9 cellular contexts compared by ENCODE assay signal in the genomic region with DNA sequence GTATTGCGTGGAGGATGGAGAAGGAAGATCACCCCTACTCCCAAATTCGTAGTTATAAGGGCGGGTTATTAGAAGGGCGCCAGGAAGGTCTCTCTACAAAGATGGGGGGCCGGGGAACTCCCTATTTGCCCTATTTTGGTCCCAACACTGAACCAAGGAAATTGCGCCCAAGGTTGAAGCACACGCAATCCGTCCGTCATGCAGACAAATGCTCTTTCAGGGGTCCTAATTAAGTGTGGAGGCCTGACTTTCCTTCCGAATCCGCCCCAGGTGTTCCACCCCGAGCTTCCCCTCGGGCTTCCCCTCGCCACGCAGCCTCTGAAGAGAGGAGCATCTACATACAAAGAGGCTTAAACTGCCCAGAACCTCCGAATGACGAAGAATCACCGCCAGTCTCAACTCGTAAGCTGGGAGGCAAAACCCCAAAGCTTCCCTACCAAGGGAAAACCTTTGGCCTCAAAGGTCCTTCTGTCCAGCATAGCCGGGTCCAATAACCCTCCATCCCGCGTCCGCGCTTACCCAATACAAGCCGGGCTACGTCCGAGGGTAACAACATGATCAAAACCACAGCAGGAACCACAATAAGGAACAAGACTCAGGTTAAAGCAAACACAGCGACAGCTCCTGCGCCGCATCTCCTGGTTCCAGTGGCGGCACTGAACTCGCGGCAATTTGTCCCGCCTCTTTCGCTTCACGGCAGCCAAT. TPM values are rescaled to one million over a fixed set of nuclear protein-coding genes. Genes with fewer than 3 reads are reported as not detected.
DNase-seq lines count a peak whose midpoint lies in the region; ATAC-seq, FAIRE-seq and TF ChIP-seq lines count a peak whose summit lies in the region.
"Had no signal": no experiment of that assay in that cellular context is flagged by ENCODE, and none has a peak within 500 bp of the region (broad histone marks: within the 10 kb centered on the region; RNA-seq: fewer than 3 reads in every experiment).

Gene NPAT, minus strand, starts transcription at position 658 of the 705 bp plus-strand sequence. Its CDS starts 102 bp downstream, at position 556.

- H3K36me3 ChIP-seq in HUES64 (ENCODE audit: insufficient read depth, low read length) (peaks cover 10% of the 10 kb centered on the region), adipocyte (ENCODE audit: control insufficient read depth, insufficient read depth, low read length, severe bottlenecking) (no peaks in the 10 kb centered on the region), keratinocyte (ENCODE audit: control insufficient read depth in 2 of 2, extremely low read depth in 1 of 2, insufficient read depth in 2 of 2, low read length in 2 of 2) (no peaks in the 10 kb centered on the region)

- H3K36me3 Mint-ChIP-seq in activated CD4-positive, alpha-beta T cell treated with anti-CD3 and anti-CD28 coated beads for 36 hours (ENCODE audit: low read depth): peaks cover 25% of the 10 kb centered on the region
- peaks cover 38% of the 10 kb centered on the region for H3K36me3 Mint-ChIP-seq in stimulated activated memory B cell treated with anti-CD40 and anti-IgM and Interleukin-4, amounts not matched to agents 10 μg/mL and 1 μg/mL and 100 μg/mL, for 72 hours

- no peaks in the 10 kb centered on the region for H3K9me3 Mint-ChIP-seq in activated CD4-positive, alpha-beta T cell treated with anti-CD3 and anti-CD28 coated beads for 36 hours (ENCODE audit: low read depth)
- H3K9me3 Mint-ChIP-seq in stimulated activated memory B cell treated with anti-CD40 and anti-IgM and Interleukin-4, amounts not matched to agents 10 μg/mL and 1 μg/mL and 100 μg/mL, for 72 hours: no peaks in the 10 kb centered on the region
- H3K9me3 Mint-ChIP-seq: nephron had no signal

- H4K20me1 ChIP-seq in keratinocyte (ENCODE audit: control insufficient read depth, extremely low read depth, insufficient read depth, low read length): no peaks in the 10 kb centered on the region

- no peaks in the 10 kb centered on the region for H3K9me3 ChIP-seq in HUES64 (ENCODE audit: insufficient read depth, low read depth, low read length)
- no peaks in the 10 kb centered on the region for H3K9me3 ChIP-seq in adipocyte (ENCODE audit: control insufficient read depth, low read length)
- no peaks in the 10 kb centered on the region for H3K9me3 ChIP-seq in keratinocyte (ENCODE audit: control insufficient read depth, low read depth, low read length)

- ATAC-seq in activated CD4-positive, alpha-beta T cell treated with anti-CD3 and anti-CD28 coated beads for 36 hours: no peak
- peak; percentile 2 for ATAC-seq in stimulated activated memory B cell treated with anti-CD40 and anti-IgM and Interleukin-4, amounts not matched to agents 10 μg/mL and 1 μg/mL and 100 μg/mL, for 72 hours

- no peak for FAIRE-seq in keratinocyte (lab: Jason Lieb, UNC)

- H3K27ac ChIP-seq in HUES64 (ENCODE audit: low read depth, low read length): peak within 1 kb of the TSS; percentile 93
- H3K27ac ChIP-seq in keratinocyte (ENCODE audit: control insufficient read depth, insufficient read depth, low read length): peak within 1 kb of the TSS; percentile 95

- no peak for TF ChIP-seq CTCF in keratinocyte (optimal IDR thresholded peaks at IDR 0.05 in 1 of 3, IDR thresholded peaks at IDR 0.05 in 1 of 3, conservative IDR thresholded peaks at IDR 0.05 in 1 of 3; ENCODE audit: extremely low read depth in 1 of 3, insufficient read depth in 2 of 3, low read length in 3 of 3)

- peak within 1 kb of the TSS; percentile 92 for H3K4me2 ChIP-seq in keratinocyte (ENCODE audit: control insufficient read depth, extremely low read depth, insufficient read depth, low read depth, low read length)

- H3K79me2 ChIP-seq in keratinocyte (ENCODE audit: control insufficient read depth, insufficient read depth, low read length): peaks cover 72% of the 10 kb centered on the region

- dilution Hi-C loops in keratinocyte (cut with MboI; ENCODE audit: extremely low pct_ligation_motif_present, low sequenced_read_pairs): no loop called here

- POLR2A ChIA-PET in activated CD4-positive, alpha-beta T cell treated with anti-CD3 and anti-CD28 coated beads for 36 hours (lab: Charles Lee): interaction anchor here (0.5 to 2.4 kb wide), 5 partner anchors 9 to 94 kb away, joined by 3 to 22 read pairs (median 5); no protein-coding TSS in a partner anchor

- H3K4me1 ChIP-seq in HUES64 (ENCODE audit: insufficient read depth, low read length): peaks cover 42% of the 10 kb centered on the region
- peaks cover 35% of the 10 kb centered on the region for H3K4me1 ChIP-seq in adipocyte (ENCODE audit: control insufficient read depth, insufficient read depth, low read length)
- H3K4me1 ChIP-seq in keratinocyte (ENCODE audit: control insufficient read depth, extremely low read depth, insufficient read depth, low read length): peaks cover 18% of the 10 kb centered on the region

- H3K27me3 ChIP-seq in HUES64 (ENCODE audit: insufficient read depth, low read length) (no peaks in the 10 kb centered on the region), adipocyte (replicated peaks; ENCODE audit: control insufficient read depth, insufficient read depth, low read length) (no peaks in the 10 kb centered on the region), keratinocyte (ENCODE audit: control insufficient read depth, extremely low read depth, insufficient read depth, low read length) (no peaks in the 10 kb centered on the region)

- peaks cover 54% of the 10 kb centered on the region for H3K4me1 Mint-ChIP-seq in activated CD4-positive, alpha-beta T cell treated with anti-CD3 and anti-CD28 coated beads for 36 hours
- peaks cover 67% of the 10 kb centered on the region for H3K4me1 Mint-ChIP-seq in stimulated activated memory B cell treated with anti-CD40 and anti-IgM and Interleukin-4, amounts not matched to agents 10 μg/mL and 1 μg/mL and 100 μg/mL, for 72 hours

- no peak within 1 kb of the TSS for H3K4me3 Mint-ChIP-seq in activated CD4-positive, alpha-beta T cell treated with anti-CD3 and anti-CD28 coated beads for 36 hours
- no peak within 1 kb of the TSS for H3K4me3 Mint-ChIP-seq in stimulated activated memory B cell treated with anti-CD40 and anti-IgM and Interleukin-4, amounts not matched to agents 10 μg/mL and 1 μg/mL and 100 μg/mL, for 72 hours
- H3K4me3 Mint-ChIP-seq: nephron had no signal

- no peak within 1 kb of the TSS for H3K27ac Mint-ChIP-seq in activated CD4-positive, alpha-beta T cell treated with anti-CD3 and anti-CD28 coated beads for 36 hours
- H3K27ac Mint-ChIP-seq in stimulated activated memory B cell treated with anti-CD40 and anti-IgM and Interleukin-4, amounts not matched to agents 10 μg/mL and 1 μg/mL and 100 μg/mL, for 72 hours: no peak within 1 kb of the TSS
- H3K27ac Mint-ChIP-seq: nephron had no signal

- under 1% methylated on average over 34 of the region's 36 CpGs for WGBS in HUES64

- peak within 1 kb of the TSS; percentile 97 for H2AFZ ChIP-seq in keratinocyte (ENCODE audit: control insufficient read depth, low read length)

- no peaks in the 10 kb centered on the region for H3K9me1 ChIP-seq in keratinocyte (ENCODE audit: control insufficient read depth, extremely low read depth, insufficient read depth, low read length)

- CTCF ChIA-PET in activated CD4-positive, alpha-beta T cell treated with anti-CD3 and anti-CD28 coated beads for 36 hours (lab: Charles Lee): interaction anchor here (0.6 to 7.2 kb wide), 8 partner anchors 11 to 199 kb away, joined by 3 to 91 read pairs (median 3); no protein-coding TSS in a partner anchor

- intact Hi-C loops in activated CD4-positive, alpha-beta T cell treated with anti-CD3 and anti-CD28 coated beads for 36 hours (cut with DNase I, micrococcal nuclease): loop anchor here (1.0 to 10.0 kb wide), 20 partner anchors 22 to 657 kb away; partner anchors contain the start of genes C11orf65 (in 2 of the 2), EXPH5 (in 2 of the 2), ACAT1 (in 1 of the 2) and ALKBH8 (in 1 of the 2)

- H3K27me3 Mint-ChIP-seq in activated CD4-positive, alpha-beta T cell treated with anti-CD3 and anti-CD28 coated beads for 36 hours: no peaks in the 10 kb centered on the region
- no peaks in the 10 kb centered on the region for H3K27me3 Mint-ChIP-seq in stimulated activated memory B cell treated with anti-CD40 and anti-IgM and Interleukin-4, amounts not matched to agents 10 μg/mL and 1 μg/mL and 100 μg/mL, for 72 hours

- H3K9ac ChIP-seq in HUES64 (ENCODE audit: low read depth, low read length): peak within 1 kb of the TSS; percentile 96
- peak within 1 kb of the TSS; percentile 95 for H3K9ac ChIP-seq in adipocyte (ENCODE audit: low read length)
- H3K9ac ChIP-seq in keratinocyte (ENCODE audit: control insufficient read depth, extremely low read depth, insufficient read depth, low read length): peak within 1 kb of the TSS; percentile 96

- DNase-seq in activated CD4-positive, alpha-beta T cell treated with anti-CD3 and anti-CD28 coated beads for 36 hours: no peak
- DNase-seq in activated CD4-positive, alpha-beta T cell treated with anti-CD3 and anti-CD28 coated beads for 4 hours: no peak
- no peak for DNase-seq in adipocyte (ENCODE audit: low read depth)
- DNase-seq in keratinocyte (ENCODE audit: low read depth, low spot score): no peak
- no peak for DNase-seq in KG1 (lab: John Stamatoyannopoulos, UW)
- no peak for DNase-seq in NCI-H2029 (lab: John Stamatoyannopoulos, UW)

- H3K4me3 ChIP-seq in HUES64 (ENCODE audit: low read length) (peak within 1 kb of the TSS; percentile 90), adipocyte (ENCODE audit: low read length) (peak within 1 kb of the TSS; percentile 99), keratinocyte (ENCODE audit: control insufficient read depth in 2 of 3, extremely low read depth in 1 of 3, insufficient read depth in 2 of 3, low read depth in 1 of 3, low read length in 3 of 3) (peak within 1 kb of the TSS; percentile 57 to 89 (median 79))

RNA-seq across cellular contexts. Expression of gene NPAT, which starts in this region (rescaled TPM):
- total RNA-seq in activated CD4-positive, alpha-beta T cell treated with anti-CD3 and anti-CD28 coated beads for 36 hours: 10 to 100 TPM; 28.4 to 45.2 TPM
- polyA plus RNA-seq in HUES64 (2013, experiment 1 of 2): 11.7 TPM
- polyA plus RNA-seq in HUES64 (2013, experiment 2 of 2): 15.8 TPM
- polyA plus RNA-seq in keratinocyte: 6.1 to 8.0 TPM (median 6.3 TPM) in 3 replicates
- polyA plus RNA-seq in keratinocyte (2011; ENCODE audit: low read depth): 2.0 TPM
- polyA plus RNA-seq in keratinocyte (2011; cell fraction: cytosol; rRNA removed): 2.0 and 5.4 TPM in 2 replicates
- polyA plus RNA-seq in keratinocyte (2011; cell fraction: nucleus; rRNA removed): 7.5 and 8.6 TPM in 2 replicates
- polyA plus RNA-seq in keratinocyte (2012; ENCODE audit: low replicate concordance): 3.7 and 4.8 TPM in 2 replicates
- polyA minus RNA-seq in keratinocyte: 4.3 to 19.6 TPM (median 12.5 TPM) in 3 replicates
- 5.2 TPM for polyA minus RNA-seq in keratinocyte (2011; cell fraction: cytosol; rRNA and poly(A)+ RNA removed)
- polyA minus RNA-seq in keratinocyte (2011; cell fraction: nucleus; rRNA and poly(A)+ RNA removed): 12.5 and 22.9 TPM in 2 replicates
